1 cellular context compared by ENCODE assay signal in genomic region chr12:131912526-131913274, GRCh38.
TF ChIP-seq lines count a peak whose summit lies in the region.

No MANE protein-coding gene starts in this region.

TF ChIP-seq in H1, 55 proteins besides CTCF, POLR2A, EP300 and RAD21 (continued from another document):
- TF ChIP-seq USF2 (IDR thresholded peaks at IDR 0.05; ENCODE audit: low read length), result no peak
- TF ChIP-seq SP4 (IDR thresholded peaks at IDR 0.05; ENCODE audit: low read length), result no peak
- no peak for TF ChIP-seq JUN (IDR thresholded peaks at IDR 0.05; ENCODE audit: low read depth, low read length)
- no peak for TF ChIP-seq EZH2 (IDR thresholded peaks at IDR 0.05; ENCODE audit: low read depth, low read length, severe bottlenecking)
